In the genomic region with DNA sequence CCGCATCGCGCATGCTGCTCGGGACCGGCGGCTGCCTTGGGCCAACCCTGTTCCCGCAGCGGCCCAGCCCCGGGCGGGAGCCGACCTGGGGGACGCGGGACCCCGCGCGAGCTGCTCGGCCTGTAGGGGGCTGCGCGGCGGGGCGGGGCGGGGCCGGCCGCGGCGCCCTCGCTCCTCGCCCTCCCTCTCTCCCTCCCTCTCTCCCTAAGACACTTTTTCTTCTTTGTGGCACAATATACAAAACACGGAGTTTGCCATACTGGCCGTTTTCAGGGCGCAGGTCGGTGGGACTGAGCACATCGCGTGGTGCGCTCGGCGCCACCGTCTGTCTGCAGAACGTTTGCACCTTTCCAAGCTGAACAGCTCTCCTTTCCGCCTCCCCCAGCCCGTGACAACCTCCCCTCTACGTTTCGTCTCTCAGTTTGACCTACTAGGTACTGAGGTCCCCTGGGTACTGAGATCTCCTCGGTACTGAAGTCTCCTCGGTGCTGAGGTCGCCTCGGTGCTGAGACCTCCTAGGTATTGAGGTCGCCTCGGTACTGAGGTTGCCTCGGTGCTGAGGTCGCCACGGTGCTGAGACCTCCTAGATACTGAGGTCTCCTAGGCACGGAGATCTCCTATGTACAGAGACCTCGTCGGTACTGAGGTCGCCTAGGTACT, we compare ENCODE assay signal across 9 cellular contexts.
A peak's percentile ranks its signal among the peaks of the same experiment; 100 is the strongest.
DNase-seq lines count a peak whose midpoint lies in the region; ATAC-seq and TF ChIP-seq lines count a peak whose summit lies in the region.
"Had no signal": no experiment of that assay in that cellular context is flagged by ENCODE, and none has a peak within 500 bp of the region (broad histone marks: within the 10 kb centered on the region; RNA-seq: fewer than 3 reads in every experiment).

No MANE protein-coding gene starts in this region.

- no peaks in the 10 kb centered on the region for H3K36me3 Mint-ChIP-seq in CD8-positive, alpha-beta memory T cell
- H3K36me3 Mint-ChIP-seq in natural killer cell: no peaks in the 10 kb centered on the region

- no peaks in the 10 kb centered on the region for H3K9me3 ChIP-seq in CD8-positive, alpha-beta memory T cell (ENCODE audit: low read length)
- no peaks in the 10 kb centered on the region for H3K9me3 ChIP-seq in ascending aorta
- H3K9me3 ChIP-seq: pancreas had no signal

- no peaks in the 10 kb centered on the region for H3K27me3 ChIP-seq in CD8-positive, alpha-beta memory T cell (ENCODE audit: insufficient read depth, low read length, poor library complexity, severe bottlenecking)
- H3K27me3 ChIP-seq in ascending aorta: no peaks in the 10 kb centered on the region
- H3K27me3 ChIP-seq: pancreas had no signal

- H3K27ac Mint-ChIP-seq in CD8-positive, alpha-beta memory T cell: peak overlapping the region in 5 of 8 donors; percentile 73 to 99 (median 92)
- peak overlapping the region in 1 of 2 donors; percentile 63 for H3K27ac Mint-ChIP-seq in natural killer cell

- H3K4me3 Mint-ChIP-seq in CD8-positive, alpha-beta memory T cell: peak overlapping the region in 5 of 7 donors; percentile 47 to 95 (median 93)
- peak overlapping the region; percentile 86 for H3K4me3 Mint-ChIP-seq in natural killer cell

- ATAC-seq in HG03064 (IDR thresholded peaks at IDR 0.05; ENCODE audit: low read depth, unreplicated experiment) (peak; percentile 8), natural killer cell (peak in 1 of 3 donors; percentile 8), sciatic nerve (no peak)

- no peak overlapping the region for H3K4me3 ChIP-seq in CD8-positive, alpha-beta memory T cell (ENCODE audit: low read length)
- H3K4me3 ChIP-seq in ascending aorta: peak overlapping the region; percentile 44 to 60
- H3K4me3 ChIP-seq: pancreas had no signal

- no peaks in the 10 kb centered on the region for H3K4me1 ChIP-seq in CD8-positive, alpha-beta memory T cell (ENCODE audit: insufficient read depth, low read length)
- H3K4me1 ChIP-seq in ascending aorta: no peaks in the 10 kb centered on the region
- H3K4me1 ChIP-seq: pancreas had no signal

- no peaks in the 10 kb centered on the region for H3K27me3 Mint-ChIP-seq in CD8-positive, alpha-beta memory T cell
- H3K27me3 Mint-ChIP-seq in natural killer cell (ENCODE audit: low read depth in 2 of 2): no peaks in the 10 kb centered on the region

- peak in 2 of 5 donors; percentile 16 to 35 for DNase-seq in CD8-positive, alpha-beta memory T cell
- DNase-seq in ascending aorta (ENCODE audit: low spot score in 2 of 2) (no peak), natural killer cell (no peak), germinal center (ENCODE audit: low spot score) (no peak), UCSD-AML1 (lab: John Stamatoyannopoulos, UW; ENCODE audit: unreplicated experiment) (no peak), sciatic nerve (ENCODE audit: low spot score) (no peak), NCI-H2029 (lab: John Stamatoyannopoulos, UW) (no peak)

- no peaks in the 10 kb centered on the region for H3K9me3 Mint-ChIP-seq in CD8-positive, alpha-beta memory T cell
- H3K9me3 Mint-ChIP-seq in natural killer cell: no peaks in the 10 kb centered on the region

- no peaks in the 10 kb centered on the region for H3K36me3 ChIP-seq in CD8-positive, alpha-beta memory T cell (ENCODE audit: insufficient read depth, low read length)
- no peaks in the 10 kb centered on the region for H3K36me3 ChIP-seq in ascending aorta
- H3K36me3 ChIP-seq: pancreas had no signal

- POLR2A ChIA-PET in CD8-positive, alpha-beta memory T cell (lab: Charles Lee): no interaction called here

- no peak overlapping the region for H3K27ac ChIP-seq in CD8-positive, alpha-beta memory T cell (ENCODE audit: low read depth, low read length)
- H3K27ac ChIP-seq in ascending aorta: no peak overlapping the region
- H3K27ac ChIP-seq: pancreas had no signal

- intact Hi-C loops in ascending aorta (cut with DNase I): no loop called here
- intact Hi-C loops in natural killer cell (cut with micrococcal nuclease): no loop called here
- intact Hi-C loops in sciatic nerve (cut with DNase I): no loop called here

- TF ChIP-seq CTCF in ascending aorta (IDR thresholded peaks at IDR 0.05) (no peak), natural killer cell (IDR thresholded peaks at IDR 0.05) (no peak)

- CTCF ChIA-PET in CD8-positive, alpha-beta memory T cell (lab: Charles Lee): no interaction called here

- peaks cover 0 to 7% (median 0%) of the 10 kb centered on the region in 3 donors for H3K4me1 Mint-ChIP-seq in CD8-positive, alpha-beta memory T cell
- peaks cover 0 to 8% of the 10 kb centered on the region in 2 donors for H3K4me1 Mint-ChIP-seq in natural killer cell
